Comparison of ENCODE assay signal across 2 cellular contexts in genomic region chr4:25797136-25797535, GRCh38.
TF ChIP-seq lines count a peak whose summit lies in the region.

No MANE protein-coding gene starts in this region.

TF ChIP-seq in GM23338, 12 proteins besides CTCF, POLR2A, EP300 and RAD21:
- TF ChIP-seq EZH2phosphoT487 (IDR thresholded peaks at IDR 0.05; ENCODE audit: unreplicated experiment) (no peak), POLR2AphosphoS5 (IDR thresholded peaks at IDR 0.05; ENCODE audit: low read depth) (no peak), REST (IDR thresholded peaks at IDR 0.05; ENCODE audit: unreplicated experiment) (no peak), CREB1 (CRISPR knock-in tag; IDR thresholded peaks at IDR 0.05; ENCODE audit: low read depth) (no peak), EZH2 (IDR thresholded peaks at IDR 0.05; ENCODE audit: low read depth, unreplicated experiment) (no peak), JUNB (IDR thresholded peaks at IDR 0.05; ENCODE audit: unreplicated experiment) (no peak), STAT1 (IDR thresholded peaks at IDR 0.05; ENCODE audit: unreplicated experiment) (no peak)
TF ChIP-seq in GM23338: peak in this region for 0.

TF ChIP-seq in IMR-90, 13 proteins besides CTCF, POLR2A, EP300 and RAD21:
- TF ChIP-seq MAZ (IDR thresholded peaks at IDR 0.05; ENCODE audit: borderline replicate concordance, low read depth, low read length) (no peak), CHD1 (IDR thresholded peaks at IDR 0.05; ENCODE audit: low read depth, low read length) (no peak), BHLHE40 (IDR thresholded peaks at IDR 0.05; ENCODE audit: low read depth, low read length) (no peak), RCOR1 (IDR thresholded peaks at IDR 0.05; ENCODE audit: insufficient replicate concordance, low read length) (no peak)
